2 cellular contexts compared by ENCODE assay signal in genomic region chr9:5866685-5867084, GRCh38.
TF ChIP-seq lines count a peak whose summit lies in the region.

No MANE protein-coding gene starts in this region.

TF ChIP-seq in HepG2, 621 proteins besides CTCF, POLR2A, EP300 and RAD21:
- TF ChIP-seq KLF15 (CRISPR knock-in tag; IDR thresholded peaks at IDR 0.05; ENCODE audit: borderline replicate concordance) (no peak), REL (CRISPR knock-in tag; conservative IDR thresholded peaks at IDR 0.05) (no peak), SKI (IDR thresholded peaks at IDR 0.05; ENCODE audit: partially characterized antibody) (no peak), ZNF740 (CRISPR knock-in tag; IDR thresholded peaks at IDR 0.05) (no peak), ZNF629 (CRISPR knock-in tag; conservative IDR thresholded peaks at IDR 0.05) (peak; percentile 75), ELF1 (CRISPR knock-in tag; IDR thresholded peaks at IDR 0.05) (no peak)

TF ChIP-seq in H1, 55 proteins besides CTCF, POLR2A, EP300 and RAD21:
- TF ChIP-seq HDAC2 (IDR thresholded peaks at IDR 0.05; ENCODE audit: borderline replicate concordance in 1 of 2, low read depth in 2 of 2, low read length in 2 of 2) (peak in 1 of 2 experiments; percentile 47; a peak in 1 of 4 replicates), TAF7 (optimal IDR thresholded peaks at IDR 0.05; ENCODE audit: borderline replicate concordance, low read depth, low read length) (no peak), CHD1 (IDR thresholded peaks at IDR 0.05; ENCODE audit: low read depth, low read length) (no peak), POU5F1 (IDR thresholded peaks at IDR 0.05; ENCODE audit: low read depth, low read length) (no peak), HDAC6 (IDR thresholded peaks at IDR 0.05; ENCODE audit: low read depth, low read length) (no peak), ASH2L (IDR thresholded peaks at IDR 0.05; ENCODE audit: low read length) (no peak), EZH2 (IDR thresholded peaks at IDR 0.05; ENCODE audit: low read depth, low read length, severe bottlenecking) (no peak), KDM1A (IDR thresholded peaks at IDR 0.05; ENCODE audit: borderline replicate concordance, low read length) (peak; percentile 75), EGR1 (IDR thresholded peaks at IDR 0.05; ENCODE audit: borderline replicate concordance, low read depth, low read length) (no peak)
